Comparison of ENCODE assay signal across 1 cellular context in the genomic region with DNA sequence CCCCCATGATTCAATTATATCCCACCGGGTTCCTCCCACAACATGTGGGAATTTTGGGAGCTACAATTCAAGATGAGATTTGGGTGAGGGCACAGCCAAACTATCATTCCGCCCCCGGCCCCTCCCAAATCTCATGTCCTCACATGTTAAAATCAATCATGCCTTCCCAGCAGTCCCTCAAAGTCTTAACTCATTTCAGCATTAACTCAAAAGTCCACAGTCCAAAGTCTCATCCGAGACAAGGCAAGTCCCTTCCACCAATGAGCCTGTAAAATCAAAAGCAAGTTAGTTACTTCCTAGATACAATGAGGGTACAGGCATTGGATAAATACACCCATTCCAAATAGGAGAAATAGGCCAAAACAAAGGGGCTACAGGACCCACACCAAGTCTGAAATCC.
TF ChIP-seq lines count a peak whose summit lies in the region.

No MANE protein-coding gene starts in this region.

TF ChIP-seq in liver, 16 proteins besides CTCF, POLR2A, EP300 and RAD21:
- TF ChIP-seq YY1 (IDR thresholded peaks at IDR 0.05) (peak; percentile 18), SP1 (IDR thresholded peaks at IDR 0.05) (peak; percentile 71), HNF4A (conservative IDR thresholded peaks at IDR 0.05) (peak; percentile 77 to 88), RXRA (IDR thresholded peaks at IDR 0.05) (peak in 1 of 2 donors; percentile 8), HNF4G (IDR thresholded peaks at IDR 0.05) (peak; percentile 57), JUND (IDR thresholded peaks at IDR 0.05) (peak in 1 of 2 donors; percentile 22)
